In the genomic region with DNA sequence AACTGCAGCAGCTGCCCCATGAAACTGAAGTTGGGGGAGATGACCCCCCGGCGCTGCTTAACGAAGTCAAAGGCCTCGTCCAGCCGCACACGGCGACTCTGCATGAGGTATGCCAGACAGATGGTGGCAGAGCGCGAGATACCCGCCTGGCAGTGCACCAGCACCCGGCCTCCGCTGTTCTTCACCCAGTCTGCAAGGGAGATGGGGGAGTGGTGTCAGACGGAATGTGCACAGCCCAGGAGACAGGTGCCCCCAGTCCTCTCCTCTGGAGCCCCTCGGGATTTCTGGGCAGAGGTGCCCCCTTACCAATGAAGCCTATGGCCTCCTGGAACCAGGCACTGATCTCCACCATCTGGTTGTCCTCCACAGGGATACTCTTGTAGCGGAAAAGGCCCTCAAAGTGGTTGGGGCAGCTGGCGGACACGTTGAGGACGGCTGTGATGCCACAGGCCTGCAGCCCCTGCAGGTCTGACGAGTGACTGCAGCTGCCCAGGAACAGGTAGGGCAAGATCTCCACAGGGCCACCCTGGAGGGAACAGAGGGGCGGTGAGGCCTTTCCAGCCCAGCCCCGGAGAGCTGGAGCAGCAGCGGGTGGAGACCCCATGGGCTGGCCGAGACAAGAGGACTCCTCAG, we compare ENCODE assay signal across 8 cellular contexts. TPM values are rescaled to one million over a fixed set of nuclear protein-coding genes. Genes with fewer than 3 reads are reported as not detected.
DNase-seq lines count a peak whose midpoint lies in the region; ATAC-seq and TF ChIP-seq lines count a peak whose summit lies in the region.

No MANE protein-coding gene starts in this region.

- H3K9me3 Mint-ChIP-seq in MCF 10A (ENCODE audit: unreplicated experiment) (no peaks in the 10 kb centered on the region), natural killer cell (no peaks in the 10 kb centered on the region)

- H3K4me1 ChIP-seq in heart left ventricle (peaks cover 0 to 59% (median 27%) of the 10 kb centered on the region in 12 donors), Panc1 (ENCODE audit: control insufficient read depth, insufficient read depth, low read length) (peaks cover 29% of the 10 kb centered on the region)

- peaks cover 17% of the 10 kb centered on the region for H3K4me1 Mint-ChIP-seq in MCF 10A (ENCODE audit: insufficient read depth, unreplicated experiment)
- H3K4me1 Mint-ChIP-seq in natural killer cell, result peaks cover 30 to 64% of the 10 kb centered on the region in 2 donors

- CTCF ChIA-PET in Panc1 (lab: Charles Lee) (interaction anchor here (1.1 kb wide), 1 partner anchor 152 kb away, joined by 3 read pairs; no protein-coding TSS in a partner anchor), MCF 10A (lab: Yijun Ruan, JAX) (no interaction called here)

- DNase-seq in heart left ventricle, result peak in 3 of 5 donors; percentile 21 to 65 (median 29)
- no peak for DNase-seq in Right ventricle myocardium inferior (ENCODE audit: missing footprints)
- no peak for DNase-seq in Panc1 (ENCODE audit: low read depth, low spot score)
- peak; percentile 10 for DNase-seq in MCF 10A (ENCODE audit: unreplicated experiment)
- no peak for DNase-seq in natural killer cell

- H3K27ac Mint-ChIP-seq in MCF 10A (ENCODE audit: low read depth, unreplicated experiment) (no peak overlapping the region), natural killer cell (peak overlapping the region; percentile 87 to 94)

- TF ChIP-seq CTCF in heart left ventricle (IDR thresholded peaks at IDR 0.05), result no peak
- no peak for TF ChIP-seq CTCF in Panc1 (IDR thresholded peaks at IDR 0.05)
- no peak for TF ChIP-seq CTCF in MCF 10A (IDR thresholded peaks at IDR 0.05; ENCODE audit: unreplicated experiment)
- TF ChIP-seq CTCF in natural killer cell (IDR thresholded peaks at IDR 0.05), result peak; percentile 18

- TSS peak; percentile 81 for BruUV-seq in Panc1 (replicated peaks; lab: Mats Ljungman, UMichigan)
- no TSS peak for BruUV-seq in MCF 10A (replicated peaks; lab: Mats Ljungman, UMichigan)

- POLR2A ChIA-PET in Panc1 (lab: Charles Lee), result no interaction called here
- POLR2A ChIA-PET in MCF 10A (lab: Yijun Ruan, JAX), result no interaction called here

- H3K36me3 ChIP-seq in heart left ventricle, result peaks cover 0 to 9% (median 0%) of the 10 kb centered on the region in 9 donors
- no peaks in the 10 kb centered on the region for H3K36me3 ChIP-seq in Panc1 (ENCODE audit: control insufficient read depth, insufficient read depth, low read length)

- peak overlapping the region; percentile 78 for H3K4me3 Mint-ChIP-seq in MCF 10A (ENCODE audit: unreplicated experiment)
- peak overlapping the region; percentile 94 for H3K4me3 Mint-ChIP-seq in natural killer cell

- H3K9me3 ChIP-seq in heart left ventricle (no peaks in the 10 kb centered on the region), Panc1 (ENCODE audit: control insufficient read depth, insufficient read depth, low read depth, low read length) (no peaks in the 10 kb centered on the region)

- TF ChIP-seq POLR2A in heart left ventricle (IDR thresholded peaks at IDR 0.05), result no peak

- in situ Hi-C loops in Panc1 (cut with HindIII; ENCODE audit: low pct_unique_long_range_greater_than_20kb, low sequenced_read_pairs), result no loop called here

- H3K27ac ChIP-seq in heart left ventricle, result peak overlapping the region in 1 of 12 donors; percentile 90
- peak overlapping the region; percentile 48; the same call in 1 of the 2 replicates for H3K27ac ChIP-seq in Panc1 (ENCODE audit: low read length)

- WGBS in heart left ventricle, 4 donors, result 86 to 94% (median 91%) methylated on average over 7 to 23 of the region's 23 CpGs

- peaks cover 4% of the 10 kb centered on the region for H3K36me3 Mint-ChIP-seq in MCF 10A (ENCODE audit: insufficient read depth, unreplicated experiment)
- no peaks in the 10 kb centered on the region for H3K36me3 Mint-ChIP-seq in natural killer cell

- H3K27me3 ChIP-seq in heart left ventricle (peaks cover 0 to 7% (median 0%) of the 10 kb centered on the region in 9 donors), Panc1 (ENCODE audit: control insufficient read depth, insufficient read depth, low read length) (no peaks in the 10 kb centered on the region)

- peak overlapping the region in 9 of 12 donors; percentile 47 to 69 (median 58) for H3K4me3 ChIP-seq in heart left ventricle
- peak overlapping the region; percentile 46 to 55 for H3K4me3 ChIP-seq in Panc1 (ENCODE audit: low read depth in 2 of 2, low read length in 2 of 2)

- ATAC-seq in heart left ventricle (no peak), Right ventricle myocardium inferior (no peak), Panc1 (no peak), natural killer cell (no peak), HG02678 (IDR thresholded peaks at IDR 0.05; ENCODE audit: unreplicated experiment) (no peak), HG03045 (IDR thresholded peaks at IDR 0.05; ENCODE audit: unreplicated experiment) (no peak), GM19467 (IDR thresholded peaks at IDR 0.05; ENCODE audit: unreplicated experiment) (no peak)

- intact Hi-C loops in heart left ventricle (cut with DNase I), result loop anchor here in 2 of 10 donors (5.0 to 10.0 kb wide), 4 partner anchors 121 to 371 kb away; a partner anchor contains a TSS
- intact Hi-C loops in Right ventricle myocardium inferior (cut with DNase I), result no loop called here
- intact Hi-C loops in Panc1 (cut with micrococcal nuclease; ENCODE audit: unreplicated experiment), result no loop called here
- intact Hi-C loops in MCF 10A (cut with micrococcal nuclease), result no loop called here
- intact Hi-C loops in natural killer cell (cut with micrococcal nuclease), result loop anchor here (2.0 kb wide), 1 partner anchor 121 kb away; a partner anchor contains a TSS

- H3K27me3 Mint-ChIP-seq in MCF 10A (ENCODE audit: insufficient read depth, unreplicated experiment) (no peaks in the 10 kb centered on the region), natural killer cell (ENCODE audit: low read depth in 2 of 2) (no peaks in the 10 kb centered on the region)

RNA-seq across cellular contexts. Expression of a gene that starts 1.3 kb away (rescaled TPM):
- total RNA-seq in heart left ventricle (10 to 100 TPM in 1 of 9 donors, 1 to 10 TPM in 6, under 1 TPM in 2; 0.56 to 11.1 (median 2.7) TPM), Right ventricle myocardium inferior (1.3 TPM), Panc1 (2021; ENCODE audit: unreplicated experiment) (4.9 TPM), MCF 10A (2022) (1.3 and 3.3 TPM in 2 replicates), natural killer cell (100 to 1,000 TPM; 300 to 564 (median 432) TPM)
- polyA plus RNA-seq in heart left ventricle, result 10 to 100 TPM in 1 of 2 donors, 1 to 10 TPM in 1; 1.4 to 23.1 TPM
- polyA plus RNA-seq in Panc1 (2012; ENCODE audit: insufficient read length), result 1.9 TPM

RNA-seq across cellular contexts. Expression of a gene that starts 5.7 kb away (rescaled TPM):
- not detected for total RNA-seq in heart left ventricle
- under 1 TPM in 1 of 2 donors, not detected in 1; 0.14 TPM for polyA plus RNA-seq in heart left ventricle
- not detected for total RNA-seq in Right ventricle myocardium inferior
- 0.18 TPM for total RNA-seq in Panc1 (2021; ENCODE audit: unreplicated experiment)
- not detected for polyA plus RNA-seq in Panc1 (2012; ENCODE audit: insufficient read length)
- total RNA-seq in MCF 10A (2022), result not detected in 2 replicates
- 10 to 100 TPM in 1 of 3 donors, 1 to 10 TPM in 2; 5.5 to 11.3 (median 8.8) TPM for total RNA-seq in natural killer cell

RNA-seq across cellular contexts. Expression of a gene that starts 27.6 kb away (rescaled TPM):
- 1 to 10 TPM; 2.2 to 6.1 (median 3.6) TPM for total RNA-seq in heart left ventricle
- 1 to 10 TPM; 1.5 to 3.5 TPM for polyA plus RNA-seq in heart left ventricle
- total RNA-seq in Right ventricle myocardium inferior, result 6.9 TPM
- 0.28 TPM for total RNA-seq in Panc1 (2021; ENCODE audit: unreplicated experiment)
- 0.25 TPM for polyA plus RNA-seq in Panc1 (2012; ENCODE audit: insufficient read length)
- not detected in 2 replicates for total RNA-seq in MCF 10A (2022)
- total RNA-seq in natural killer cell, result 1 to 10 TPM in 1 of 3 donors, under 1 TPM in 2; 0.18 to 1.3 (median 0.38) TPM

Comparison
In these comparisons a context has a peak if more than half of its experiments do, and no peak if none do; other contexts are left out.
1. DNase-seq: peak in heart left ventricle (3 of 5) and MCF 10A (single experiment); none in Right ventricle myocardium inferior (single experiment), Panc1 (single experiment) and natural killer cell (single experiment).
2. RNA of a gene that starts 1.3 kb away (total RNA-seq): 300 to 564 TPM in natural killer cell; 4.9 TPM in Panc1 (single experiment), 1.3 to 3.3 TPM in MCF 10A, 0.56 to 11.1 TPM in heart left ventricle and 1.3 TPM in Right ventricle myocardium inferior (single experiment); every median in the first group is over 10 times any median in the second.